ENCODE assay signal across 8 cellular contexts in genomic region chr12:56221757-56222530, GRCh38. TPM values are rescaled to one million over a fixed set of nuclear protein-coding genes. Genes with fewer than 3 reads are reported as not detected.
DNase-seq lines count a peak whose midpoint lies in the region; ATAC-seq and TF ChIP-seq lines count a peak whose summit lies in the region.

RNF41 (minus strand) TSS chr12:56221922; CDS start chr12:56214047, 7,875 bp downstream.

- H3K9me3 ChIP-seq in heart right ventricle (no peaks in the 10 kb centered on the region), upper lobe of right lung (no peaks in the 10 kb centered on the region)

- H3K4me1 ChIP-seq in heart right ventricle (peaks cover 4 to 53% (median 39%) of the 10 kb centered on the region in 9 donors), upper lobe of right lung (peaks cover 39% of the 10 kb centered on the region)

- in situ Hi-C loops in GM13976 (cut with MboI; ENCODE audit: low sequenced_read_pairs, unreplicated experiment) = loop anchor here (25.0 kb wide), 1 partner anchor 240 kb away; the partner anchor contains the start of genes MIP and SPRYD4

- TF ChIP-seq CTCF in GM13976 (IDR thresholded peaks at IDR 0.05; ENCODE audit: borderline replicate concordance, control extremely low read depth, extremely low read depth, insufficient read depth, missing control alignments) (no peak), heart right ventricle (IDR thresholded peaks at IDR 0.05) (peak in 6 of 9 donors; percentile 8 to 32 (median 20)), upper lobe of right lung (IDR thresholded peaks at IDR 0.05) (no peak)

- H3K27ac ChIP-seq in heart right ventricle (peak within 1 kb of the TSS; percentile 81 to 99 (median 95)), upper lobe of right lung (peak within 1 kb of the TSS; percentile 96)

- peak; percentile 84 for ATAC-seq in HG02870 (IDR thresholded peaks at IDR 0.05; ENCODE audit: unreplicated experiment)
- ATAC-seq in heart right ventricle = peak; percentile 89 to 94 (median 93)
- peak; percentile 91 for ATAC-seq in upper lobe of right lung

- intact Hi-C loops in T-helper 1 cell treated with Interleukin-12 subunit alpha and Interleukin-12 subunit beta and Interleukin-4 antibody, amounts not matched to agents 30 ng/mL and 1 ng/mL, for 36 hours (cut with micrococcal nuclease) = loop anchor here (1.0 to 5.0 kb wide), 15 partner anchors 36 to 865 kb away; partner anchors contain the start of genes ANKRD52, BAZ2A, CS and IL23A
- intact Hi-C loops in heart right ventricle (cut with DNase I) = loop anchor here in 5 of 10 donors (2.0 to 5.0 kb wide), 4 partner anchors 35 to 105 kb away; partner anchors contain the start of genes ANKRD52 (in 2 of the 5), ZC3H10 (in 2 of the 5), RPL41 (in 1 of the 5) and SMARCC2 (in 1 of the 5)
- intact Hi-C loops in posterior vena cava (cut with DNase I) = loop anchor here in 1 of 2 donors (2.0 kb wide), 1 partner anchor 31 kb away; no protein-coding TSS in a partner anchor
- intact Hi-C loops in upper lobe of right lung (cut with DNase I) = no loop called here

- H3K27me3 ChIP-seq in heart right ventricle (no peaks in the 10 kb centered on the region), upper lobe of right lung (no peaks in the 10 kb centered on the region)

- peak within 1 kb of the TSS; percentile 39 to 89 (median 77) for H3K4me3 ChIP-seq in heart right ventricle
- peak within 1 kb of the TSS; percentile 75 for H3K4me3 ChIP-seq in upper lobe of right lung

- H3K36me3 ChIP-seq in heart right ventricle (peaks cover 0 to 20% (median 0%) of the 10 kb centered on the region in 9 donors), upper lobe of right lung (peaks cover 8% of the 10 kb centered on the region)

- DNase-seq in GM13976 (ENCODE audit: low spot score) = peak; percentile 98
- DNase-seq in NCI-H146 treated with DMSO at 0.1 percent for 48 hours (lab: John Stamatoyannopoulos, UW; ENCODE audit: unreplicated experiment) = peak; percentile 98
- DNase-seq in amniotic epithelial cell (ENCODE audit: low read depth) = peak; percentile 96
- DNase-seq in heart right ventricle = peak; percentile 97 to 98
- DNase-seq in posterior vena cava (ENCODE audit: low spot score) = peak; percentile 99
- DNase-seq in upper lobe of right lung = peak; percentile 98

- WGBS in heart right ventricle, 2 donors = 0 to 2% methylated on average over 42 of the region's 42 CpGs

RNA-seq across cellular contexts. Expression of gene RNF41, which starts in this region (rescaled TPM):
- 37.8 and 40.7 TPM in 2 replicates for total RNA-seq in T-helper 1 cell treated with Interleukin-12 subunit alpha and Interleukin-12 subunit beta and Interleukin-4 antibody, amounts not matched to agents 30 ng/mL and 1 ng/mL, for 36 hours
- total RNA-seq in heart right ventricle (10 to 100 TPM; 43.6 to 66.3 (median 47.0) TPM), posterior vena cava (10 to 100 TPM; 40.1 to 44.2 TPM), upper lobe of right lung (51.6 TPM)
- 10 to 100 TPM in 1 of 2 donors, 1 to 10 TPM in 1; 7.0 to 27.0 TPM for polyA plus RNA-seq in heart right ventricle

Comparison
In these comparisons a context has a peak if more than half of its experiments do, and no peak if none do; other contexts are left out.
1. Peak in every context shown above with its lines: DNase-seq, ATAC-seq, H3K4me3 ChIP-seq and H3K27ac ChIP-seq.
2. CTCF ChIP-seq: peak in heart right ventricle (6 of 9); none in GM13976 (single experiment) and upper lobe of right lung (single experiment).